2 cellular contexts compared by ENCODE assay signal in the genomic region with DNA sequence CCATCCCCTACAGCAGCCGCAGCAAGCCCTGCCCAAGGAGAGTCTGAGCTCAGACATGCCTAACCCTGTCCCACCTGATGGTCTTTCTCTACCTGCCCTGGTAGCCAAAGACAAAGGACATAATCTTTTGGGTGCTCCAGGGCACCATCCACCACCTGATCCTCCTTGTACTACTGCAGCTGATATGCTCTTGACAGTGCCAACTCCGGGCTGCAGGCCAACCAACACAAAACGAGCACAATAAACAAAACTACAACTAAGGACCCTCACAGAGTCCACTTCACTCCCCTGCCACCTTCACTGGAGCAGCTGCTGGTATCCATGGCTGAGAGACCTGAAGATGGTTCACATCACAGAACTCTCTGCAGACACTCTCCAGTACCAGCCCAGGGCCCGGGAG.
TF ChIP-seq lines count a peak whose summit lies in the region.

No MANE protein-coding gene starts in this region.

TF ChIP-seq in A549, 52 proteins besides CTCF, POLR2A, EP300 and RAD21:
- TF ChIP-seq, protein P1, sequence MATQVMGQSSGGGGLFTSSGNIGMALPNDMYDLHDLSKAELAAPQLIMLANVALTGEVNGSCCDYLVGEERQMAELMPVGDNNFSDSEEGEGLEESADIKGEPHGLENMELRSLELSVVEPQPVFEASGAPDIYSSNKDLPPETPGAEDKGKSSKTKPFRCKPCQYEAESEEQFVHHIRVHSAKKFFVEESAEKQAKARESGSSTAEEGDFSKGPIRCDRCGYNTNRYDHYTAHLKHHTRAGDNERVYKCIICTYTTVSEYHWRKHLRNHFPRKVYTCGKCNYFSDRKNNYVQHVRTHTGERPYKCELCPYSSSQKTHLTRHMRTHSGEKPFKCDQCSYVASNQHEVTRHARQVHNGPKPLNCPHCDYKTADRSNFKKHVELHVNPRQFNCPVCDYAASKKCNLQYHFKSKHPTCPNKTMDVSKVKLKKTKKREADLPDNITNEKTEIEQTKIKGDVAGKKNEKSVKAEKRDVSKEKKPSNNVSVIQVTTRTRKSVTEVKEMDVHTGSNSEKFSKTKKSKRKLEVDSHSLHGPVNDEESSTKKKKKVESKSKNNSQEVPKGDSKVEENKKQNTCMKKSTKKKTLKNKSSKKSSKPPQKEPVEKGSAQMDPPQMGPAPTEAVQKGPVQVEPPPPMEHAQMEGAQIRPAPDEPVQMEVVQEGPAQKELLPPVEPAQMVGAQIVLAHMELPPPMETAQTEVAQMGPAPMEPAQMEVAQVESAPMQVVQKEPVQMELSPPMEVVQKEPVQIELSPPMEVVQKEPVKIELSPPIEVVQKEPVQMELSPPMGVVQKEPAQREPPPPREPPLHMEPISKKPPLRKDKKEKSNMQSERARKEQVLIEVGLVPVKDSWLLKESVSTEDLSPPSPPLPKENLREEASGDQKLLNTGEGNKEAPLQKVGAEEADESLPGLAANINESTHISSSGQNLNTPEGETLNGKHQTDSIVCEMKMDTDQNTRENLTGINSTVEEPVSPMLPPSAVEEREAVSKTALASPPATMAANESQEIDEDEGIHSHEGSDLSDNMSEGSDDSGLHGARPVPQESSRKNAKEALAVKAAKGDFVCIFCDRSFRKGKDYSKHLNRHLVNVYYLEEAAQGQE (IDR thresholded peaks at IDR 0.05): no peak
- no peak for TF ChIP-seq MAFK (IDR thresholded peaks at IDR 0.05; ENCODE audit: partially characterized antibody)
- no peak for TF ChIP-seq POLR2AphosphoS2 (conservative IDR thresholded peaks at IDR 0.05; ENCODE audit: low read length)
- TF ChIP-seq RNF2 (IDR thresholded peaks at IDR 0.05; ENCODE audit: borderline replicate concordance, low read depth): no peak
- TF ChIP-seq RARB (CRISPR knock-in tag; IDR thresholded peaks at IDR 0.05): no peak
- no peak for TF ChIP-seq NPAS2 (CRISPR knock-in tag; IDR thresholded peaks at IDR 0.05; ENCODE audit: borderline replicate concordance)
- TF ChIP-seq NFE2L2 (conservative IDR thresholded peaks at IDR 0.05; ENCODE audit: low read length): no peak
- no peak for TF ChIP-seq HDAC2 (IDR thresholded peaks at IDR 0.05)
- TF ChIP-seq, protein P2, sequence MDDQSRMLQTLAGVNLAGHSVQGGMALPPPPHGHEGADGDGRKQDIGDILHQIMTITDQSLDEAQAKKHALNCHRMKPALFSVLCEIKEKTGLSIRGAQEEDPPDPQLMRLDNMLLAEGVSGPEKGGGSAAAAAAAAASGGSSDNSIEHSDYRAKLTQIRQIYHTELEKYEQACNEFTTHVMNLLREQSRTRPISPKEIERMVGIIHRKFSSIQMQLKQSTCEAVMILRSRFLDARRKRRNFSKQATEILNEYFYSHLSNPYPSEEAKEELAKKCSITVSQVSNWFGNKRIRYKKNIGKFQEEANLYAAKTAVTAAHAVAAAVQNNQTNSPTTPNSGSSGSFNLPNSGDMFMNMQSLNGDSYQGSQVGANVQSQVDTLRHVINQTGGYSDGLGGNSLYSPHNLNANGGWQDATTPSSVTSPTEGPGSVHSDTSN (IDR thresholded peaks at IDR 0.05): no peak
- TF ChIP-seq PHF8 (IDR thresholded peaks at IDR 0.05; ENCODE audit: borderline replicate concordance, low read depth): no peak
- no peak for TF ChIP-seq JUN (IDR thresholded peaks at IDR 0.05)
- TF ChIP-seq, protein P3, sequence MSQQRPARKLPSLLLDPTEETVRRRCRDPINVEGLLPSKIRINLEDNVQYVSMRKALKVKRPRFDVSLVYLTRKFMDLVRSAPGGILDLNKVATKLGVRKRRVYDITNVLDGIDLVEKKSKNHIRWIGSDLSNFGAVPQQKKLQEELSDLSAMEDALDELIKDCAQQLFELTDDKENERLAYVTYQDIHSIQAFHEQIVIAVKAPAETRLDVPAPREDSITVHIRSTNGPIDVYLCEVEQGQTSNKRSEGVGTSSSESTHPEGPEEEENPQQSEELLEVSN (IDR thresholded peaks at IDR 0.05; ENCODE audit: borderline replicate concordance, low read depth): no peak
- TF ChIP-seq ZNF302 (CRISPR knock-in tag; IDR thresholded peaks at IDR 0.05): no peak
- TF ChIP-seq JUNB (IDR thresholded peaks at IDR 0.05): no peak
- no peak for TF ChIP-seq MAZ (IDR thresholded peaks at IDR 0.05; ENCODE audit: borderline replicate concordance, low read depth, low read length)
- TF ChIP-seq ZC3H11A (IDR thresholded peaks at IDR 0.05): no peak
- TF ChIP-seq FOXS1 (CRISPR knock-in tag; IDR thresholded peaks at IDR 0.05): no peak

TF ChIP-seq in HepG2, 621 proteins besides CTCF, POLR2A, EP300 and RAD21:
- TF ChIP-seq TAF1 (CRISPR knock-in tag; IDR thresholded peaks at IDR 0.05): peak; percentile 26; the same call in 1 of the 2 replicates
- TF ChIP-seq FOXM1 (CRISPR knock-in tag; IDR thresholded peaks at IDR 0.05): no peak
- TF ChIP-seq ZNF619 (CRISPR knock-in tag; IDR thresholded peaks at IDR 0.05): 0 out of 2 replicates have a peak, but pooled peaks have one; percentile 12
